In genomic region chr20:36862857-36863668, GRCh38 we compare ENCODE assay signal across 9 cellular contexts. TPM values are rescaled to one million over a fixed set of nuclear protein-coding genes. Genes with fewer than 3 reads are reported as not detected.
DNase-seq lines count a peak whose midpoint lies in the region; ATAC-seq, FAIRE-seq and TF ChIP-seq lines count a peak whose summit lies in the region.
"Had no signal": no experiment of that assay in that cellular context is flagged by ENCODE, and none has a peak within 500 bp of the region (broad histone marks: within the 10 kb centered on the region; RNA-seq: fewer than 3 reads in every experiment).

No MANE protein-coding gene starts in this region.

- intact Hi-C loops in Right ventricle myocardium superior (cut with DNase I): loop anchor here (2.0 to 5.0 kb wide), 2 partner anchors 32 to 91 kb away; partner anchors contain the start of gene DSN1

- no peaks in the 10 kb centered on the region for H3K36me3 ChIP-seq in cardiac muscle cell
- H3K36me3 ChIP-seq in mesendoderm (ENCODE audit: control insufficient read depth, insufficient read depth, low read length): no peaks in the 10 kb centered on the region

- no peaks in the 10 kb centered on the region for H3K9me3 ChIP-seq in cardiac muscle cell (ENCODE audit: low read depth)

- FAIRE-seq in urothelium cell line (lab: Jason Lieb, UNC): no peak
- FAIRE-seq: endometrium had no signal

- H3K27me3 ChIP-seq in cardiac muscle cell (no peaks in the 10 kb centered on the region), mesendoderm (ENCODE audit: insufficient read depth, low read length, poor library complexity) (no peaks in the 10 kb centered on the region)

- peak overlapping the region; percentile 74 for H3K4ac ChIP-seq in mesendoderm (ENCODE audit: low read depth, low read length)

- in situ Hi-C loops in astrocyte of the cerebellum (cut with HindIII; ENCODE audit: low sequenced_read_pairs): loop anchor here (5.0 to 10.0 kb wide), 3 partner anchors 34 to 308 kb away; no protein-coding TSS in a partner anchor

- H2BK5ac ChIP-seq in mesendoderm (ENCODE audit: low read length): no peak overlapping the region

- peak overlapping the region; percentile 94 for H3K56ac ChIP-seq in mesendoderm (ENCODE audit: low read length)

- peaks cover 16% of the 10 kb centered on the region for H3K79me1 ChIP-seq in mesendoderm (ENCODE audit: low read length)

- WGBS in mesendoderm (ENCODE audit: extremely low coverage, insufficient coverage, low lambda C conversion rate): no CpG with 5 or more reads among the region's 129 CpGs

- DNase-seq in cardiac muscle cell (ENCODE audit: low read depth in 1 of 2, low spot score in 1 of 2): peak in 1 of 2 donors; percentile 52
- DNase-seq in Right ventricle myocardium superior: no peak
- DNase-seq in astrocyte of the cerebellum (ENCODE audit: low read depth): no peak
- DNase-seq in mesendoderm: no peak
- DNase-seq in NCI-H2081 treated with DMSO at 0.1 percent for 48 hours (lab: John Stamatoyannopoulos, UW): no peak
- no peak for DNase-seq in urothelium cell line (ENCODE audit: low spot score)
- DNase-seq in NCI-H1048 (lab: John Stamatoyannopoulos, UW): no peak

- TF ChIP-seq CTCF in cardiac muscle cell (IDR thresholded peaks at IDR 0.05; ENCODE audit: low read depth, low read length) (no peak), astrocyte of the cerebellum (IDR thresholded peaks at IDR 0.05; ENCODE audit: low read depth, low read length, missing control alignments) (no peak)

- H2AK5ac ChIP-seq in mesendoderm (ENCODE audit: low read length): no peak overlapping the region

- H2BK120ac ChIP-seq in mesendoderm (ENCODE audit: low read depth, low read length): no peak overlapping the region

- no peak for ATAC-seq in Right ventricle myocardium superior (ENCODE audit: poor library complexity)
- ATAC-seq in HG03108 (IDR thresholded peaks at IDR 0.05; ENCODE audit: unreplicated experiment): peak; percentile 35

- H2BK15ac ChIP-seq in mesendoderm (replicated peaks; ENCODE audit: low read depth): no peak overlapping the region

- no peak overlapping the region for H4K5ac ChIP-seq in mesendoderm (ENCODE audit: low read length)

- H3K23ac ChIP-seq in mesendoderm (ENCODE audit: low read length): no peak overlapping the region

- H3K18ac ChIP-seq in mesendoderm (ENCODE audit: low read length): peak overlapping the region; percentile 91

- peak overlapping the region; percentile 85 for H3K4me2 ChIP-seq in mesendoderm (ENCODE audit: low read length)

- peaks cover 34% of the 10 kb centered on the region for H3K4me1 ChIP-seq in cardiac muscle cell (ENCODE audit: low read depth)
- peaks cover 4% of the 10 kb centered on the region for H3K4me1 ChIP-seq in mesendoderm (ENCODE audit: control insufficient read depth, low read depth, low read length)

- H3K27ac ChIP-seq in cardiac muscle cell: peak overlapping the region; percentile 60
- peak overlapping the region; percentile 35 for H3K27ac ChIP-seq in mesendoderm (ENCODE audit: low read depth, low read length)

- no peak overlapping the region for H4K8ac ChIP-seq in mesendoderm (ENCODE audit: low read depth, low read length)

- H3K79me2 ChIP-seq in mesendoderm (ENCODE audit: control insufficient read depth, insufficient read depth, low read length): peaks cover 7% of the 10 kb centered on the region

- peak overlapping the region; percentile 86 for H3K9ac ChIP-seq in mesendoderm (ENCODE audit: low read length)

- H3K4me3 ChIP-seq in cardiac muscle cell: peak overlapping the region; percentile 55
- peak overlapping the region; percentile 63 for H3K4me3 ChIP-seq in astrocyte of the cerebellum (ENCODE audit: low read depth, low read length)
- H3K4me3 ChIP-seq in mesendoderm (ENCODE audit: low read length): peak overlapping the region; percentile 69

RNA-seq across cellular contexts. Expression of gene TLDC2, which starts 12.9 kb away (rescaled TPM):
- total RNA-seq in cardiac muscle cell (0.32 TPM in 1 of 2 replicates, not detected in the other), Right ventricle myocardium superior (not detected)
- polyA plus RNA-seq in cardiac muscle cell: not detected in 2 replicates
- polyA plus RNA-seq in mesendoderm (2013, experiment 1 of 2): 0.17 TPM
- 0.20 TPM for polyA plus RNA-seq in mesendoderm (2013, experiment 2 of 2)
